ENCODE assay signal across 1 cellular context in genomic region chr2:202375611-202376408, GRCh38.
TF ChIP-seq lines count a peak whose summit lies in the region.

TSS of gene BMPR2 (plus strand) at chr2:202376327. CDS start at chr2:202377475, 1,148 bp downstream.

TF ChIP-seq in K562, 482 proteins besides CTCF, POLR2A, EP300 and RAD21 (continued from another document and continues in another):
- no peak for TF ChIP-seq HMGXB4 (CRISPR knock-in tag; IDR thresholded peaks at IDR 0.05)
- no peak for TF ChIP-seq ZNF696 (CRISPR knock-in tag; conservative IDR thresholded peaks at IDR 0.05)
- no peak for TF ChIP-seq MYBL2 (IDR thresholded peaks at IDR 0.05; ENCODE audit: low read depth)
- TF ChIP-seq MYBL2 (CRISPR knock-in tag; IDR thresholded peaks at IDR 0.05; ENCODE audit: borderline replicate concordance), result no peak
- TF ChIP-seq ZNF354B (CRISPR knock-in tag; IDR thresholded peaks at IDR 0.05), result no peak
- no peak for TF ChIP-seq HNRNPL (IDR thresholded peaks at IDR 0.05; ENCODE audit: low read depth, low read length)
- TF ChIP-seq SFPQ (IDR thresholded peaks at IDR 0.05; ENCODE audit: low read depth, low read length), result no peak
- no peak for TF ChIP-seq ZNF3 (CRISPR knock-in tag; IDR thresholded peaks at IDR 0.05)
- no peak for TF ChIP-seq ARID4B (CRISPR knock-in tag; IDR thresholded peaks at IDR 0.05)
- TF ChIP-seq CBX2 (IDR thresholded peaks at IDR 0.05; ENCODE audit: insufficient read depth, low read length, poor library complexity, severe bottlenecking), result no peak
- no peak for TF ChIP-seq ETV5 (CRISPR knock-in tag; IDR thresholded peaks at IDR 0.05; ENCODE audit: low read depth)
- no peak for TF ChIP-seq ID3 (CRISPR knock-in tag; IDR thresholded peaks at IDR 0.05)
- no peak for TF ChIP-seq ID3 (tag; IDR thresholded peaks at IDR 0.05)
- no peak for TF ChIP-seq CSDE1 (IDR thresholded peaks at IDR 0.05)
- peak; percentile 89 for TF ChIP-seq EGR1 (conservative IDR thresholded peaks at IDR 0.05)
- TF ChIP-seq RFX1 (IDR thresholded peaks at IDR 0.05), result no peak
- no peak for TF ChIP-seq DACH1 (IDR thresholded peaks at IDR 0.05; ENCODE audit: partially characterized antibody)
- no peak for TF ChIP-seq MEF2D (tag; conservative IDR thresholded peaks at IDR 0.05; ENCODE audit: low read depth)
- no peak for TF ChIP-seq CBFB (CRISPR knock-in tag; IDR thresholded peaks at IDR 0.05)
- TF ChIP-seq ZNF77 (CRISPR knock-in tag; IDR thresholded peaks at IDR 0.05), result no peak
- TF ChIP-seq TFAP4 (CRISPR knock-in tag; IDR thresholded peaks at IDR 0.05; ENCODE audit: borderline replicate concordance), result peak; percentile 48; the same call in 1 of the 2 replicates
- TF ChIP-seq PPARD (CRISPR knock-in tag; IDR thresholded peaks at IDR 0.05), result no peak
- 0 out of 2 replicates have a peak, but pooled peaks have one; percentile 6 for TF ChIP-seq KLF16 (IDR thresholded peaks at IDR 0.05)
- peak; percentile 48; the same call in 1 of the 2 replicates for TF ChIP-seq GABPB1 (CRISPR knock-in tag; IDR thresholded peaks at IDR 0.05)
- no peak for TF ChIP-seq E2F3 (CRISPR knock-in tag; IDR thresholded peaks at IDR 0.05)
- TF ChIP-seq ATF1 (CRISPR knock-in tag; IDR thresholded peaks at IDR 0.05), result no peak
- no peak for TF ChIP-seq ATF1 (tag; IDR thresholded peaks at IDR 0.05)
- TF ChIP-seq SMARCC2 (IDR thresholded peaks at IDR 0.05; ENCODE audit: low read depth), result no peak
- TF ChIP-seq ZBTB7A (IDR thresholded peaks at IDR 0.05; ENCODE audit: borderline replicate concordance, control insufficient read depth, low read depth, low read length), result peak; percentile 46; the same call in 1 of the 2 replicates
- TF ChIP-seq KAT7 (CRISPR knock-in tag; IDR thresholded peaks at IDR 0.05; ENCODE audit: borderline replicate concordance), result 0 out of 2 replicates have a peak, but pooled peaks have one; percentile 69
- TF ChIP-seq KDM5B (IDR thresholded peaks at IDR 0.05; ENCODE audit: insufficient replicate concordance, low read depth, low read length), result peak; percentile 77
- TF ChIP-seq TBP (optimal IDR thresholded peaks at IDR 0.05; ENCODE audit: low read depth, low read length), result peak; percentile 56
- TF ChIP-seq ZNF707 (CRISPR knock-in tag; conservative IDR thresholded peaks at IDR 0.05), result no peak
- TF ChIP-seq ZNF512 (tag; IDR thresholded peaks at IDR 0.05), result no peak
- TF ChIP-seq CEBPB (tag; IDR thresholded peaks at IDR 0.05), result no peak
- no peak for TF ChIP-seq MBD2 (IDR thresholded peaks at IDR 0.05; ENCODE audit: borderline replicate concordance, low read depth)
- TF ChIP-seq ZNF785 (CRISPR knock-in tag; IDR thresholded peaks at IDR 0.05), result no peak
- no peak for TF ChIP-seq TCF7L2 (IDR thresholded peaks at IDR 0.05; ENCODE audit: low read depth, low read length)
- TF ChIP-seq MAX (CRISPR knock-in tag; IDR thresholded peaks at IDR 0.05), result no peak
- TF ChIP-seq RBM34 (IDR thresholded peaks at IDR 0.05; ENCODE audit: borderline replicate concordance, insufficient read depth, low read length), result no peak
- TF ChIP-seq MAZ (CRISPR knock-in tag; conservative IDR thresholded peaks at IDR 0.05 in 1 of 2, IDR thresholded peaks at IDR 0.05 in 1 of 2), result peak; percentile 66 to 76
- 0 out of 2 replicates have a peak, but pooled peaks have one; percentile 17 for TF ChIP-seq CTBP1 (IDR thresholded peaks at IDR 0.05; ENCODE audit: borderline replicate concordance)
- TF ChIP-seq LARP7 (IDR thresholded peaks at IDR 0.05), result no peak
- no peak for TF ChIP-seq MTA1 (IDR thresholded peaks at IDR 0.05; ENCODE audit: borderline replicate concordance)
- no peak for TF ChIP-seq IRF2 (CRISPR knock-in tag; IDR thresholded peaks at IDR 0.05)
- peak; percentile 89 to 91 for TF ChIP-seq NRF1 (conservative IDR thresholded peaks at IDR 0.05 in 1 of 2, IDR thresholded peaks at IDR 0.05 in 1 of 2)
- peak; percentile 68; the same call in 1 of the 2 replicates for TF ChIP-seq POLR2AphosphoS5 (IDR thresholded peaks at IDR 0.05; ENCODE audit: control insufficient read depth, insufficient read depth, low read depth, low read length)
- TF ChIP-seq FOS (IDR thresholded peaks at IDR 0.05; ENCODE audit: extremely low read depth, insufficient read length), result no peak
- TF ChIP-seq PKNOX1 (IDR thresholded peaks at IDR 0.05), result peak; percentile 58; the same call in 1 of the 2 replicates
- TF ChIP-seq MLLT1 (IDR thresholded peaks at IDR 0.05), result no peak
- TF ChIP-seq ATF7 (IDR thresholded peaks at IDR 0.05), result peak; percentile 30; the same call in 1 of the 2 replicates
- TF ChIP-seq COPS2 (conservative IDR thresholded peaks at IDR 0.05), result no peak
- no peak for TF ChIP-seq ZNF253 (CRISPR knock-in tag; conservative IDR thresholded peaks at IDR 0.05)
- peak; percentile 36 for TF ChIP-seq CXXC5 (CRISPR knock-in tag; IDR thresholded peaks at IDR 0.05)
- no peak for TF ChIP-seq ETS1 (conservative IDR thresholded peaks at IDR 0.05; ENCODE audit: control insufficient read depth, low read depth, low read length)
- no peak for TF ChIP-seq TOE1 (IDR thresholded peaks at IDR 0.05; ENCODE audit: borderline replicate concordance)
- no peak for TF ChIP-seq TOE1 (CRISPR knock-in tag; IDR thresholded peaks at IDR 0.05; ENCODE audit: borderline replicate concordance, low read depth)
- TF ChIP-seq FOXK2 (conservative IDR thresholded peaks at IDR 0.05 in 1 of 2, IDR thresholded peaks at IDR 0.05 in 1 of 2; ENCODE audit: low read depth in 2 of 2), result no peak
- TF ChIP-seq ZNF134 (CRISPR knock-in tag; conservative IDR thresholded peaks at IDR 0.05), result no peak
- TF ChIP-seq SAP30 (IDR thresholded peaks at IDR 0.05; ENCODE audit: borderline replicate concordance, insufficient read depth, low read depth, low read length, poor library complexity, severe bottlenecking), result peak; percentile 32
